Comparison of ENCODE assay signal across 8 cellular contexts in genomic region chr11:61532136-61533038, GRCh38. TPM values are rescaled to one million over a fixed set of nuclear protein-coding genes. Genes with fewer than 3 reads are reported as not detected.
DNase-seq lines count a peak whose midpoint lies in the region; ATAC-seq lines count a peak whose summit lies in the region.

No MANE protein-coding gene starts in this region.

- H3K36me3 Mint-ChIP-seq in activated naive CD4-positive, alpha-beta T cell treated with anti-CD3 and anti-CD28 coated beads, Interleukin-2, amount 50 U/mL, for 72 hours = no peaks in the 10 kb centered on the region

- H3K9me3 Mint-ChIP-seq in activated naive CD4-positive, alpha-beta T cell treated with anti-CD3 and anti-CD28 coated beads, Interleukin-2, amount 50 U/mL, for 72 hours = no peaks in the 10 kb centered on the region

- ATAC-seq in activated naive CD4-positive, alpha-beta T cell treated with anti-CD3 and anti-CD28 coated beads, Interleukin-2, amount 50 U/mL, for 72 hours = peak; percentile 56 to 77

- peak; percentile 82 for DNase-seq in DMS53 treated with DMSO at 0.1 percent for 48 hours (lab: John Stamatoyannopoulos, UW; ENCODE audit: unreplicated experiment)
- peak; percentile 87 for DNase-seq in HT-29 (ENCODE audit: low spot score)
- peak; percentile 21 for DNase-seq in RKO (ENCODE audit: low spot score)
- DNase-seq in activated naive CD4-positive, alpha-beta T cell treated with anti-CD3 and anti-CD28 coated beads, Interleukin-2, amount 50 U/mL, for 72 hours (ENCODE audit: low spot score in 2 of 2) = peak in 1 of 2 donors; percentile 63
- peak; percentile 54 for DNase-seq in kidney tubule cell (ENCODE audit: low spot score)
- DNase-seq in stimulated activated CD8-positive, alpha-beta memory T cell treated with anti-CD3 and anti-CD28 coated beads, Interleukin-4, amount 100 ng/mL, for 24 hours (ENCODE audit: low read depth) = peak; percentile 28
- no peak for DNase-seq in NK-92 (lab: John Stamatoyannopoulos, UW; ENCODE audit: unreplicated experiment)
- DNase-seq in amniotic stem cell (lab: John Stamatoyannopoulos, UW) = no peak

- H3K27ac Mint-ChIP-seq in activated naive CD4-positive, alpha-beta T cell treated with anti-CD3 and anti-CD28 coated beads, Interleukin-2, amount 50 U/mL, for 72 hours = no peak overlapping the region

RNA-seq across cellular contexts. Expression of gene LRRC10B, which starts 23.8 kb away (rescaled TPM):
- 6.3 and 7.7 TPM in 2 replicates for total RNA-seq in HT-29 (2014; rRNA removed; shearing (Covaris generic))
- not detected for total RNA-seq in activated naive CD4-positive, alpha-beta T cell treated with anti-CD3 and anti-CD28 coated beads, Interleukin-2, amount 50 U/mL, for 72 hours

RNA-seq across cellular contexts. Expression of gene SYT7, which starts 48.5 kb away (rescaled TPM):
- 13.2 and 14.8 TPM in 2 replicates for total RNA-seq in HT-29 (2014; rRNA removed; shearing (Covaris generic))
- total RNA-seq in activated naive CD4-positive, alpha-beta T cell treated with anti-CD3 and anti-CD28 coated beads, Interleukin-2, amount 50 U/mL, for 72 hours = not detected

Comparison
In these comparisons a context has a peak if more than half of its experiments do, and no peak if none do; other contexts are left out.
1. DNase-seq: peak in DMS53 treated with DMSO at 0.1 percent for 48 hours (single experiment), HT-29 (single experiment), RKO (single experiment), kidney tubule cell (single experiment) and stimulated activated CD8-positive, alpha-beta memory T cell treated with anti-CD3 and anti-CD28 coated beads, Interleukin-4, amount 100 ng/mL, for 24 hours (single experiment); none in NK-92 (single experiment) and amniotic stem cell (single experiment).
2. RNA of gene SYT7, which starts 48.5 kb away (total RNA-seq): 13.2 to 14.8 TPM in HT-29; not detected in activated naive CD4-positive, alpha-beta T cell treated with anti-CD3 and anti-CD28 coated beads, Interleukin-2, amount 50 U/mL, for 72 hours; every median in the first group is over 10 times any median in the second.